In genomic region chr5:170849374-170849773, GRCh38 we compare ENCODE assay signal across 20 cellular contexts. TPM values are rescaled to one million over a fixed set of nuclear protein-coding genes. Genes with fewer than 3 reads are reported as not detected.
"Had no signal": no experiment of that assay in that cellular context is flagged by ENCODE, and none has a peak within 500 bp of the region (broad histone marks: within the 10 kb centered on the region; RNA-seq: fewer than 3 reads in every experiment).

No MANE protein-coding gene starts in this region.

- H3K27ac ChIP-seq: esophagus squamous epithelium, psoas muscle, tibial nerve had no signal

- H3K4me1 ChIP-seq: esophagus squamous epithelium, psoas muscle, tibial nerve had no signal

- H3K36me3 ChIP-seq: esophagus squamous epithelium, tibial nerve had no signal

- H3K9me3 ChIP-seq: esophagus squamous epithelium, psoas muscle, tibial nerve had no signal

- H3K27me3 Mint-ChIP-seq: activated B cell treated with CpG ODN at 0.5 μM for 24 hours; stimulated activated naive CD8-positive, alpha-beta T cell treated with anti-CD3 and anti-CD28 coated beads, Interleukin-15, Interleukin-2, amounts not matched to agents 100 ng/mL and 50 ng/mL, for 24 hours had no signal

- ATAC-seq: activated CD8-positive, alpha-beta T cell treated with anti-CD3 and anti-CD28 coated beads for 36 hours; activated naive CD8-positive, alpha-beta T cell treated with anti-CD3 and anti-CD28 coated beads, Interleukin-2, amount 50 U/mL, for 24 hours; naive thymus-derived CD4-positive, alpha-beta T cell; psoas muscle; right cardiac atrium had no signal

- H3K4me3 ChIP-seq: esophagus squamous epithelium, psoas muscle, tibial nerve had no signal

- H3K27ac Mint-ChIP-seq: activated B cell treated with CpG ODN at 0.5 μM for 24 hours; activated CD8-positive, alpha-beta T cell treated with anti-CD3 and anti-CD28 coated beads for 36 hours; activated naive CD4-positive, alpha-beta T cell treated with anti-CD3 and anti-CD28 coated beads for 36 hours; activated naive CD8-positive, alpha-beta T cell treated with anti-CD3 and anti-CD28 coated beads, Interleukin-2, amount 50 U/mL, for 24 hours; activated T-cell treated with anti-CD3 and anti-CD28 coated beads, Interleukin-2, amount 50 U/mL, for 24 hours; activated T-helper 2 cell treated with anti-CD3 and anti-CD28 coated beads, Interferon-gamma antibody, Interleukin-2, Interleukin-4, amounts not matched to agents 10 μg/mL and 5 μg/mL and 100 μg/mL, durations not matched to agents 14 hours and 24 hours and 36 hours; naive thymus-derived CD4-positive, alpha-beta T cell; stimulated activated naive CD8-positive, alpha-beta T cell treated with anti-CD3 and anti-CD28 coated beads, Interleukin-15, Interleukin-2, amounts not matched to agents 100 ng/mL and 50 ng/mL, for 24 hours had no signal

- H3K4me1 Mint-ChIP-seq: activated B cell treated with CpG ODN at 0.5 μM for 24 hours; activated naive CD8-positive, alpha-beta T cell treated with anti-CD3 and anti-CD28 coated beads, Interleukin-2, amount 50 U/mL, for 24 hours; naive thymus-derived CD4-positive, alpha-beta T cell had no signal

- H3K4me3 Mint-ChIP-seq: activated B cell treated with CpG ODN at 0.5 μM for 24 hours; activated CD8-positive, alpha-beta T cell treated with anti-CD3 and anti-CD28 coated beads for 36 hours; activated naive CD4-positive, alpha-beta T cell treated with anti-CD3 and anti-CD28 coated beads for 36 hours; activated naive CD8-positive, alpha-beta T cell treated with anti-CD3 and anti-CD28 coated beads, Interleukin-2, amount 50 U/mL, for 24 hours; activated T-cell treated with anti-CD3 and anti-CD28 coated beads, Interleukin-2, amount 50 U/mL, for 24 hours; naive thymus-derived CD4-positive, alpha-beta T cell; stimulated activated naive CD8-positive, alpha-beta T cell treated with anti-CD3 and anti-CD28 coated beads, Interleukin-15, Interleukin-2, amounts not matched to agents 100 ng/mL and 50 ng/mL, for 24 hours had no signal

- H3K27me3 ChIP-seq: esophagus squamous epithelium, tibial nerve had no signal

- H3K9me3 Mint-ChIP-seq: activated B cell treated with CpG ODN at 0.5 μM for 24 hours; activated CD8-positive, alpha-beta T cell treated with anti-CD3 and anti-CD28 coated beads for 36 hours; activated naive CD4-positive, alpha-beta T cell treated with anti-CD3 and anti-CD28 coated beads for 36 hours; activated naive CD8-positive, alpha-beta T cell treated with anti-CD3 and anti-CD28 coated beads, Interleukin-2, amount 50 U/mL, for 24 hours; activated T-helper 2 cell treated with anti-CD3 and anti-CD28 coated beads, Interferon-gamma antibody, Interleukin-2, Interleukin-4, amounts not matched to agents 10 μg/mL and 5 μg/mL and 100 μg/mL, durations not matched to agents 14 hours and 24 hours and 36 hours; stimulated activated naive CD8-positive, alpha-beta T cell treated with anti-CD3 and anti-CD28 coated beads, Interleukin-15, Interleukin-2, amounts not matched to agents 100 ng/mL and 50 ng/mL, for 24 hours had no signal

- H3K36me3 Mint-ChIP-seq: naive thymus-derived CD4-positive, alpha-beta T cell had no signal

- DNase-seq: activated B cell treated with CpG ODN at 0.5 μM for 24 hours; activated CD4-positive, alpha-beta T cell treated with anti-CD3 and anti-CD28 coated beads for 48 hours; activated CD8-positive, alpha-beta T cell treated with anti-CD3 and anti-CD28 coated beads for 36 hours; activated naive CD4-positive, alpha-beta T cell treated with anti-CD3 and anti-CD28 coated beads for 36 hours; activated naive CD8-positive, alpha-beta T cell treated with anti-CD3 and anti-CD28 coated beads, Interleukin-2, amount 50 U/mL, for 24 hours; activated T-cell treated with anti-CD3 and anti-CD28 coated beads, Interleukin-2, amount 50 U/mL, for 24 hours; anterior cingulate cortex; cerebellar nuclear complex; effector CD4-positive, alpha-beta T cell; esophagus squamous epithelium; mesenchymal stem cell; naive thymus-derived CD4-positive, alpha-beta T cell; psoas muscle; right cardiac atrium; stimulated activated CD4-positive, alpha-beta T cell treated with anti-CD3 and anti-CD28 coated beads, Interleukin-2, amount 100 ng/mL, for 48 hours had no signal

- FAIRE-seq: urothelium cell line had no signal

RNA-seq across cellular contexts. Expression of gene RANBP17, which starts 12.4 kb away (rescaled TPM):
- total RNA-seq: activated B cell treated with CpG ODN at 0.5 μM for 24 hours; activated CD8-positive, alpha-beta T cell treated with anti-CD3 and anti-CD28 coated beads for 36 hours; activated naive CD4-positive, alpha-beta T cell treated with anti-CD3 and anti-CD28 coated beads for 36 hours; activated T-helper 2 cell treated with anti-CD3 and anti-CD28 coated beads, Interferon-gamma antibody, Interleukin-2, Interleukin-4, amounts not matched to agents 10 μg/mL and 5 μg/mL and 100 μg/mL, durations not matched to agents 14 hours and 24 hours and 36 hours; T-helper 2 cell treated with Interferon-gamma antibody and Interleukin-4, amounts not matched to agents 100 ng/mL and 5 ng/mL, for 36 hours had no signal
- polyA plus RNA-seq: naive thymus-derived CD4-positive, alpha-beta T cell had no signal
